Comparison of ENCODE assay signal across 31 cellular contexts in genomic region chr13:55583953-55584593, GRCh38.
"Had no signal": no experiment of that assay in that cellular context is flagged by ENCODE, and none has a peak within 500 bp of the region (broad histone marks: within the 10 kb centered on the region; RNA-seq: fewer than 3 reads in every experiment).

No MANE protein-coding gene starts in this region.

- H3K4me3 Mint-ChIP-seq: activated CD4-positive, alpha-beta T cell treated with anti-CD3 and anti-CD28 coated beads for 36 hours; activated naive CD4-positive, alpha-beta T cell treated with anti-CD3 and anti-CD28 coated beads, Interleukin-2, amount 10 ng/mL, durations not matched to agents 7 days and 5 days; activated naive CD8-positive, alpha-beta T cell treated with anti-CD3 and anti-CD28 coated beads, Interleukin-2, amount 10 ng/mL, durations not matched to agents 7 days and 5 days; effector memory CD8-positive, alpha-beta T cell; naive thymus-derived CD4-positive, alpha-beta T cell; stimulated activated naive B cell treated with anti-CD40 and anti-IgM and Interleukin-4, amounts not matched to agents 10 μg/mL and 1 μg/mL and 100 μg/mL, for 72 hours; T-helper 2 cell treated with Interferon-gamma antibody and Interleukin-4, amounts not matched to agents 5 μg/mL and 100 μg/mL, for 36 hours had no signal

- H3K4me1 ChIP-seq: gastroesophageal sphincter, parathyroid adenoma, psoas muscle, right atrium auricular region, stomach, thyroid gland, upper lobe of left lung, vagina had no signal

- H3K36me3 ChIP-seq: brain microvascular endothelial cell, gastroesophageal sphincter, right atrium auricular region, stomach, thyroid gland, upper lobe of left lung, vagina had no signal

- H3K9me3 ChIP-seq: gastroesophageal sphincter, psoas muscle, right atrium auricular region, stomach, thyroid gland, upper lobe of left lung, vagina had no signal

- FAIRE-seq: astrocyte, endothelial cell of umbilical vein had no signal

- H3K4me3 ChIP-seq: gastroesophageal sphincter, hepatocyte, psoas muscle, right atrium auricular region, smooth muscle cell, stomach, thyroid gland, upper lobe of left lung, vagina had no signal

- H3K79me2 ChIP-seq: hepatocyte, parathyroid adenoma had no signal

- H2AFZ ChIP-seq: hepatocyte, parathyroid adenoma had no signal

- H3K27me3 ChIP-seq: brain microvascular endothelial cell, gastroesophageal sphincter, right atrium auricular region, stomach, thyroid gland, upper lobe of left lung, vagina had no signal

- DNase-seq: activated CD4-positive, alpha-beta T cell treated with anti-CD3 and anti-CD28 coated beads for 36 hours; activated CD4-positive, CD25-positive, alpha-beta regulatory T cell; activated CD8-positive, alpha-beta memory T cell treated with anti-CD3 and anti-CD28 coated beads for 24 hours; activated effector memory CD4-positive, alpha-beta T cell treated with Interleukin-2 at 50 U/mL for 16 hours; activated naive CD4-positive, alpha-beta T cell treated with anti-CD3 and anti-CD28 coated beads, Interleukin-2, amount 10 ng/mL, durations not matched to agents 7 days and 5 days; activated naive CD8-positive, alpha-beta T cell treated with anti-CD3 and anti-CD28 coated beads, Interleukin-2, amount 10 ng/mL, durations not matched to agents 7 days and 5 days; brain microvascular endothelial cell; caudate nucleus; cortex of kidney; effector memory CD8-positive, alpha-beta T cell; islet precursor cell; mammary epithelial cell; midbrain; naive thymus-derived CD4-positive, alpha-beta T cell; nucleus accumbens; psoas muscle; stimulated activated CD4-positive, alpha-beta T cell treated with anti-CD3 and anti-CD28 coated beads, Interleukin-2, amount 100 ng/mL, for 24 hours; stimulated activated naive B cell treated with anti-CD40 and anti-IgM and Interleukin-4, amounts not matched to agents 10 μg/mL and 1 μg/mL and 100 μg/mL, for 72 hours; stomach; T-helper 1 cell; thyroid gland; upper lobe of left lung had no signal

- ATAC-seq: activated CD4-positive, alpha-beta T cell treated with anti-CD3 and anti-CD28 coated beads for 36 hours; effector memory CD8-positive, alpha-beta T cell; gastroesophageal sphincter; naive thymus-derived CD4-positive, alpha-beta T cell; psoas muscle; stimulated activated naive B cell treated with anti-CD40 and anti-IgM and Interleukin-4, amounts not matched to agents 10 μg/mL and 1 μg/mL and 100 μg/mL, for 72 hours had no signal

- H3K4me1 Mint-ChIP-seq: activated CD4-positive, alpha-beta T cell treated with anti-CD3 and anti-CD28 coated beads for 36 hours; activated naive CD4-positive, alpha-beta T cell treated with anti-CD3 and anti-CD28 coated beads, Interleukin-2, amount 10 ng/mL, durations not matched to agents 7 days and 5 days; activated naive CD8-positive, alpha-beta T cell treated with anti-CD3 and anti-CD28 coated beads, Interleukin-2, amount 10 ng/mL, durations not matched to agents 7 days and 5 days; naive thymus-derived CD4-positive, alpha-beta T cell; stimulated activated naive B cell treated with anti-CD40 and anti-IgM and Interleukin-4, amounts not matched to agents 10 μg/mL and 1 μg/mL and 100 μg/mL, for 72 hours had no signal

- H3K27me3 Mint-ChIP-seq: activated CD4-positive, alpha-beta T cell treated with anti-CD3 and anti-CD28 coated beads for 36 hours; activated naive CD4-positive, alpha-beta T cell treated with anti-CD3 and anti-CD28 coated beads, Interleukin-2, amount 10 ng/mL, durations not matched to agents 7 days and 5 days; activated naive CD8-positive, alpha-beta T cell treated with anti-CD3 and anti-CD28 coated beads, Interleukin-2, amount 10 ng/mL, durations not matched to agents 7 days and 5 days; effector memory CD8-positive, alpha-beta T cell; naive thymus-derived CD4-positive, alpha-beta T cell; stimulated activated naive B cell treated with anti-CD40 and anti-IgM and Interleukin-4, amounts not matched to agents 10 μg/mL and 1 μg/mL and 100 μg/mL, for 72 hours had no signal

- H3K9ac ChIP-seq: parathyroid adenoma had no signal

- H3K4me2 ChIP-seq: hepatocyte, smooth muscle cell had no signal

- H3K36me3 Mint-ChIP-seq: activated naive CD4-positive, alpha-beta T cell treated with anti-CD3 and anti-CD28 coated beads, Interleukin-2, amount 10 ng/mL, durations not matched to agents 7 days and 5 days; activated naive CD8-positive, alpha-beta T cell treated with anti-CD3 and anti-CD28 coated beads, Interleukin-2, amount 10 ng/mL, durations not matched to agents 7 days and 5 days; stimulated activated naive B cell treated with anti-CD40 and anti-IgM and Interleukin-4, amounts not matched to agents 10 μg/mL and 1 μg/mL and 100 μg/mL, for 72 hours had no signal

- H3K27ac ChIP-seq: brain microvascular endothelial cell, gastroesophageal sphincter, hepatocyte, parathyroid adenoma, psoas muscle, right atrium auricular region, stomach, thyroid gland, upper lobe of left lung, vagina had no signal

- H3K27ac Mint-ChIP-seq: activated CD4-positive, alpha-beta T cell treated with anti-CD3 and anti-CD28 coated beads for 36 hours; activated naive CD4-positive, alpha-beta T cell treated with anti-CD3 and anti-CD28 coated beads, Interleukin-2, amount 10 ng/mL, durations not matched to agents 7 days and 5 days; activated naive CD8-positive, alpha-beta T cell treated with anti-CD3 and anti-CD28 coated beads, Interleukin-2, amount 10 ng/mL, durations not matched to agents 7 days and 5 days; effector memory CD8-positive, alpha-beta T cell; naive thymus-derived CD4-positive, alpha-beta T cell; stimulated activated naive B cell treated with anti-CD40 and anti-IgM and Interleukin-4, amounts not matched to agents 10 μg/mL and 1 μg/mL and 100 μg/mL, for 72 hours; T-helper 2 cell treated with Interferon-gamma antibody and Interleukin-4, amounts not matched to agents 5 μg/mL and 100 μg/mL, for 36 hours had no signal
